ENCODE assay signal across 8 cellular contexts in the genomic region with DNA sequence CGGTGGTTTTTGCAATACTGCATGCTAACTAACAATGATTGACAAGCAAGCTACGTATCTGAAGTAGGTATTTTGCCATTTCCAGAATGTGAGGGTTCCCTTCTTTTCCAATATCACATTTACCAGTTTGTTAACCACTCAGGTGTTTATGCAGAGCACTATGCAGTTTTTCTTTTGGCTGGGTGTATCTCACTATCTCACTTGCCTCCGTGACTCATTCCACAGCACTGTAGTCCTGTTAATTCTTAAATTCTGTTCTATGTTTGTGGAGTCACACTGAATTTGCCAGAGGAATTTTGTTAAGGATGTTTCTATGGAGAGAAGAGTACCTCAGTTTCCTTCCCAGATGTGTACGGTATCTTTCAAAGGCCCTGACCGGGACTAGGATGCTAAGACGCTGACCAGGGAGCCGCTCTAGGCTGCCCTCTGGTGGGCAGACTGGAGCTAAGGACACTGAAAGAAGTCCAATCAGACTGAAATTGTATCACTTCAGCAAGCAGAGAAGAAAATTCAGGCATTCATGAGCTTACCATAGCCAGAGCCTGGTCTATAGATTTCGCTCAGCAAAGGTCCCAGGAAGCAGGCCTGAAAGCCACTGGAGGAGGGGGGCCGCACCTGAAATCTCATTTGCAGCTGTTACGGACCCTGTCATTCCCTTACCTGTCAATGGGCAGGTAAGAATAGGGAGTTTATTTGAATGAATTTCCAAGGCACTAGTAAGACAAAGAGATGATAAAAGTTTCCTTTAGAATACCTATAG.
DNase-seq lines count a peak whose midpoint lies in the region; TF ChIP-seq lines count a peak whose summit lies in the region.

No MANE protein-coding gene starts in this region.

- POLR2A ChIA-PET in activated CD4-positive, alpha-beta T cell treated with anti-CD3 and anti-CD28 coated beads, Interleukin-2, amount 10 ng/mL, durations not matched to agents 7 days and 5 days (lab: Charles Lee) = no interaction called here

- no peaks in the 10 kb centered on the region for H3K4me1 ChIP-seq in osteoblast (ENCODE audit: insufficient read depth, low read length)

- H3K27ac Mint-ChIP-seq in activated CD4-positive, alpha-beta T cell treated with anti-CD3 and anti-CD28 coated beads, Interleukin-2, amount 10 ng/mL, durations not matched to agents 7 days and 5 days = no peak overlapping the region

- no peaks in the 10 kb centered on the region for H4K20me1 ChIP-seq in osteoblast (ENCODE audit: insufficient read depth, low read length)

- H3K36me3 Mint-ChIP-seq in activated CD4-positive, alpha-beta T cell treated with anti-CD3 and anti-CD28 coated beads, Interleukin-2, amount 10 ng/mL, durations not matched to agents 7 days and 5 days (ENCODE audit: low read depth) = no peaks in the 10 kb centered on the region

- no peak overlapping the region for H2AFZ ChIP-seq in osteoblast (ENCODE audit: low read length)

- no peaks in the 10 kb centered on the region for H3K9me3 Mint-ChIP-seq in activated CD4-positive, alpha-beta T cell treated with anti-CD3 and anti-CD28 coated beads, Interleukin-2, amount 10 ng/mL, durations not matched to agents 7 days and 5 days

- H3K4me1 Mint-ChIP-seq in activated CD4-positive, alpha-beta T cell treated with anti-CD3 and anti-CD28 coated beads, Interleukin-2, amount 10 ng/mL, durations not matched to agents 7 days and 5 days = no peaks in the 10 kb centered on the region

- H3K27ac ChIP-seq in osteoblast (ENCODE audit: low read depth, low read length) = no peak overlapping the region

- H3K27me3 ChIP-seq in osteoblast (ENCODE audit: insufficient read depth, low read length) = no peaks in the 10 kb centered on the region

- TF ChIP-seq CTCF in AG10803 (conservative IDR thresholded peaks at IDR 0.05; ENCODE audit: low read length) (peak; percentile 61), GM12874 (IDR thresholded peaks at IDR 0.05; ENCODE audit: insufficient read depth, low read depth, low read length) (peak; percentile 82), HFF-Myc (IDR thresholded peaks at IDR 0.05; ENCODE audit: low read depth, low read length, missing control alignments) (peak; percentile 64), LNCaP clone FGC (IDR thresholded peaks at IDR 0.05; ENCODE audit: control insufficient read depth, extremely low read depth, insufficient read depth) (peak; percentile 92), foreskin fibroblast (IDR thresholded peaks at IDR 0.05; ENCODE audit: low read depth, low read length) (peak; percentile 57), osteoblast (IDR thresholded peaks at IDR 0.05; ENCODE audit: extremely low read depth, low read depth, low read length) (peak; percentile 65)

- peak; percentile 13 for DNase-seq in AG10803 (ENCODE audit: low read depth)
- DNase-seq in HFF-Myc (ENCODE audit: extremely low read depth, low read depth) = no peak
- peak; percentile 4 for DNase-seq in LNCaP clone FGC (ENCODE audit: low read depth)
- DNase-seq in activated CD4-positive, alpha-beta T cell treated with anti-CD3 and anti-CD28 coated beads, Interleukin-2, amount 10 ng/mL, durations not matched to agents 7 days and 5 days = peak; percentile 29
- DNase-seq in foreskin fibroblast = peak; percentile 21 to 73
- DNase-seq in osteoblast (ENCODE audit: insufficient read length, low spot score, missing footprints) = peak; percentile 64
- no peak for DNase-seq in NK-92 (lab: John Stamatoyannopoulos, UW; ENCODE audit: unreplicated experiment)

- no peaks in the 10 kb centered on the region for H3K79me2 ChIP-seq in osteoblast (ENCODE audit: insufficient read depth, low read length)

- CTCF ChIA-PET in activated CD4-positive, alpha-beta T cell treated with anti-CD3 and anti-CD28 coated beads, Interleukin-2, amount 10 ng/mL, durations not matched to agents 7 days and 5 days (lab: Charles Lee) = interaction anchor here (1.2 kb wide), 1 partner anchor 14 kb away, joined by 3 read pairs; no protein-coding TSS in a partner anchor

- H3K4me2 ChIP-seq in osteoblast (ENCODE audit: insufficient read depth, low read length) = no peak overlapping the region

- no peaks in the 10 kb centered on the region for H3K27me3 Mint-ChIP-seq in activated CD4-positive, alpha-beta T cell treated with anti-CD3 and anti-CD28 coated beads, Interleukin-2, amount 10 ng/mL, durations not matched to agents 7 days and 5 days

- no peaks in the 10 kb centered on the region for H3K36me3 ChIP-seq in osteoblast (ENCODE audit: insufficient read depth, low read length)

- no peaks in the 10 kb centered on the region for H3K9me3 ChIP-seq in osteoblast (ENCODE audit: low read depth, low read length)

- H3K4me3 ChIP-seq in AG10803 (ENCODE audit: low read length) (no peak overlapping the region), HFF-Myc (replicated peaks; ENCODE audit: low read depth, low read length) (no peak overlapping the region), LNCaP clone FGC (ENCODE audit: low read depth, low read length) (no peak overlapping the region), foreskin fibroblast (ENCODE audit: low read depth in 1 of 2, low read length in 2 of 2) (no peak overlapping the region), osteoblast (ENCODE audit: insufficient read depth, low read length) (no peak overlapping the region)

- no peak overlapping the region for H3K4me3 Mint-ChIP-seq in activated CD4-positive, alpha-beta T cell treated with anti-CD3 and anti-CD28 coated beads, Interleukin-2, amount 10 ng/mL, durations not matched to agents 7 days and 5 days

Comparison
In these comparisons a context has a peak if more than half of its experiments do, and no peak if none do; other contexts are left out.
1. DNase-seq: peak in AG10803 (single experiment), LNCaP clone FGC (single experiment), activated CD4-positive, alpha-beta T cell treated with anti-CD3 and anti-CD28 coated beads, Interleukin-2, amount 10 ng/mL, durations not matched to agents 7 days and 5 days (single experiment), foreskin fibroblast (2 of 2) and osteoblast (single experiment); none in HFF-Myc (single experiment) and NK-92 (single experiment).
2. Peak in every context shown above with its lines, with median percentiles within 50 percentile points of each other: CTCF ChIP-seq.